In genomic region chr12:109020136-109020535, GRCh38 we compare ENCODE assay signal across 21 cellular contexts. TPM values are rescaled to one million over a fixed set of nuclear protein-coding genes. Genes with fewer than 3 reads are reported as not detected.
DNase-seq lines count a peak whose midpoint lies in the region; ATAC-seq and TF ChIP-seq lines count a peak whose summit lies in the region.
"Had no signal": no experiment of that assay in that cellular context is flagged by ENCODE, and none has a peak within 500 bp of the region (broad histone marks: within the 10 kb centered on the region; RNA-seq: fewer than 3 reads in every experiment).

No MANE protein-coding gene starts in this region.

- H3K27ac ChIP-seq in HUES64 (ENCODE audit: low read depth, low read length), result no peak overlapping the region
- no peak overlapping the region for H3K27ac ChIP-seq in sigmoid colon
- no peak overlapping the region for H3K27ac ChIP-seq in lower lobe of right lung
- no peak overlapping the region for H3K27ac ChIP-seq in heart left ventricle
- H3K27ac ChIP-seq: adrenal gland, hepatocyte, psoas muscle had no signal

- H3K36me3 Mint-ChIP-seq in glutamatergic neuron (ENCODE audit: unreplicated experiment), result peaks cover 1% of the 10 kb centered on the region

- intact Hi-C loops in sigmoid colon (cut with DNase I), result no loop called here
- intact Hi-C loops in lower lobe of right lung (cut with DNase I), result no loop called here
- intact Hi-C loops in heart left ventricle (cut with DNase I), result loop anchor here in 1 of 10 donors (5.0 kb wide), 1 partner anchor 53 kb away; no protein-coding TSS in a partner anchor

- peak overlapping the region; percentile 95 for H3K4me3 Mint-ChIP-seq in glutamatergic neuron (ENCODE audit: unreplicated experiment)
- H3K4me3 Mint-ChIP-seq: central memory CD8-positive, alpha-beta T cell; HFFc6 had no signal

- TF ChIP-seq POLR2A in sigmoid colon (IDR thresholded peaks at IDR 0.05) (no peak), heart left ventricle (IDR thresholded peaks at IDR 0.05) (no peak)

- H3K4me1 ChIP-seq in HUES64 (ENCODE audit: insufficient read depth, low read length), result no peaks in the 10 kb centered on the region
- peaks cover 0 to 4% (median 0%) of the 10 kb centered on the region in 4 donors for H3K4me1 ChIP-seq in sigmoid colon
- H3K4me1 ChIP-seq in lower lobe of right lung, result peaks cover 5% of the 10 kb centered on the region
- peaks cover 0 to 7% (median 0%) of the 10 kb centered on the region in 12 donors for H3K4me1 ChIP-seq in heart left ventricle
- H3K4me1 ChIP-seq: adrenal gland, psoas muscle had no signal

- peaks cover 10% of the 10 kb centered on the region for H3K4me1 Mint-ChIP-seq in glutamatergic neuron (ENCODE audit: low read depth, unreplicated experiment)
- H3K4me1 Mint-ChIP-seq: central memory CD8-positive, alpha-beta T cell had no signal

- ATAC-seq in lower lobe of right lung (no peak), heart left ventricle (no peak)
- ATAC-seq: GM12878 had no signal

- DNase-seq in Ammon's horn (ENCODE audit: low spot score) (peak; percentile 13), NCI-H82 (lab: John Stamatoyannopoulos, UW) (peak; percentile 58), glutamatergic neuron (no peak), sigmoid colon (no peak), lower lobe of right lung (no peak), heart left ventricle (no peak), NCI-H2029 (lab: John Stamatoyannopoulos, UW) (no peak)
- DNase-seq: activated gamma-delta T cell, GF-D8 had no signal

- peaks cover 7% of the 10 kb centered on the region for H3K27me3 Mint-ChIP-seq in glutamatergic neuron (ENCODE audit: unreplicated experiment)

- peak overlapping the region; percentile 98 for H3K27ac Mint-ChIP-seq in glutamatergic neuron (ENCODE audit: unreplicated experiment)
- H3K27ac Mint-ChIP-seq: HFFc6; naive thymus-derived CD8-positive, alpha-beta T cell had no signal

- WGBS in HUES64, result 91% methylated on average over 5 of the region's 5 CpGs
- 87% methylated on average over 5 of the region's 5 CpGs for WGBS in sigmoid colon, 2 donors
- WGBS in heart left ventricle, 4 donors, result 80 to 94% (median 90%) methylated on average over 5 of the region's 5 CpGs

- TF ChIP-seq CTCF in glutamatergic neuron (IDR thresholded peaks at IDR 0.05; ENCODE audit: partially characterized antibody, unreplicated experiment) (no peak), sigmoid colon (IDR thresholded peaks at IDR 0.05) (no peak), lower lobe of right lung (IDR thresholded peaks at IDR 0.05) (no peak), heart left ventricle (IDR thresholded peaks at IDR 0.05) (no peak)

- H3K9me3 ChIP-seq in HUES64 (ENCODE audit: insufficient read depth, low read depth, low read length) (no peaks in the 10 kb centered on the region), sigmoid colon (no peaks in the 10 kb centered on the region), lower lobe of right lung (no peaks in the 10 kb centered on the region), heart left ventricle (no peaks in the 10 kb centered on the region)
- H3K9me3 ChIP-seq: adrenal gland, psoas muscle had no signal

- H3K9me3 Mint-ChIP-seq in glutamatergic neuron (ENCODE audit: unreplicated experiment), result peaks cover 7% of the 10 kb centered on the region
- H3K9me3 Mint-ChIP-seq: central memory CD8-positive, alpha-beta T cell; HFFc6 had no signal

- H3K36me3 ChIP-seq in HUES64 (ENCODE audit: insufficient read depth, low read length), result no peaks in the 10 kb centered on the region
- no peaks in the 10 kb centered on the region for H3K36me3 ChIP-seq in sigmoid colon
- H3K36me3 ChIP-seq in lower lobe of right lung, result no peaks in the 10 kb centered on the region
- no peaks in the 10 kb centered on the region for H3K36me3 ChIP-seq in heart left ventricle
- H3K36me3 ChIP-seq: adrenal gland had no signal

- TF ChIP-seq EP300 in sigmoid colon (IDR thresholded peaks at IDR 0.05), result no peak

- H3K9ac ChIP-seq in HUES64 (ENCODE audit: low read depth, low read length), result no peak overlapping the region

- H3K27me3 ChIP-seq in HUES64 (ENCODE audit: insufficient read depth, low read length), result peaks cover 6% of the 10 kb centered on the region; the same call in 1 of the 2 replicates
- no peaks in the 10 kb centered on the region for H3K27me3 ChIP-seq in sigmoid colon
- peaks cover 23% of the 10 kb centered on the region for H3K27me3 ChIP-seq in lower lobe of right lung (ENCODE audit: low read depth)
- H3K27me3 ChIP-seq in heart left ventricle, result peaks cover 0 to 17% (median 0%) of the 10 kb centered on the region in 9 donors
- H3K27me3 ChIP-seq: adrenal gland, hepatocyte had no signal

- peak overlapping the region; percentile 46 for H3K4me3 ChIP-seq in HUES64 (ENCODE audit: low read length)
- H3K4me3 ChIP-seq in sigmoid colon, result no peak overlapping the region
- H3K4me3 ChIP-seq in lower lobe of right lung, result no peak overlapping the region
- no peak overlapping the region for H3K4me3 ChIP-seq in heart left ventricle
- H3K4me3 ChIP-seq: adrenal gland, GM12878, hepatocyte had no signal

RNA-seq across cellular contexts. Expression of gene SVOP, which starts 0.7 kb away (rescaled TPM):
- polyA plus RNA-seq in HUES64 (2013, experiment 1 of 2), result 0.05 TPM
- 0.06 TPM for polyA plus RNA-seq in HUES64 (2013, experiment 2 of 2)
- total RNA-seq in glutamatergic neuron (ENCODE audit: unreplicated experiment) (79.3 TPM), sigmoid colon (1 to 10 TPM in 1 of 4 donors, under 1 TPM in 3; 0.49 to 1.1 (median 0.75) TPM), lower lobe of right lung (not detected), heart left ventricle (1 to 10 TPM in 6 of 9 donors, under 1 TPM in 3; 0.25 to 5.3 (median 2.2) TPM)
- polyA plus RNA-seq in sigmoid colon (under 1 TPM in 1 of 3 donors, not detected in 2; 0.23 TPM), heart left ventricle (1 to 10 TPM in 1 of 2 donors, under 1 TPM in 1; 0.14 to 3.1 TPM)
- total RNA-seq: HFFc6; HT-29; kidney epithelial cell; LHCN-M2; naive thymus-derived CD8-positive, alpha-beta T cell; subcutaneous adipose tissue had no signal
- polyA plus RNA-seq: GM12878; naive thymus-derived CD8-positive, alpha-beta T cell had no signal

RNA-seq across cellular contexts. Expression of gene USP30, which starts 32.2 kb away (rescaled TPM):
- polyA plus RNA-seq in HUES64 (2013, experiment 1 of 2), result 5.6 TPM
- 7.0 TPM for polyA plus RNA-seq in HUES64 (2013, experiment 2 of 2)
- 14.4 TPM for total RNA-seq in glutamatergic neuron (ENCODE audit: unreplicated experiment)
- 10 to 100 TPM in 3 of 4 donors, 1 to 10 TPM in 1; 9.8 to 15.2 (median 13.1) TPM for total RNA-seq in sigmoid colon
- 1 to 10 TPM; 6.0 to 9.3 (median 7.8) TPM for polyA plus RNA-seq in sigmoid colon
- total RNA-seq in lower lobe of right lung, result 13.9 TPM
- 10 to 100 TPM in 8 of 9 donors, 1 to 10 TPM in 1; 9.8 to 29.9 (median 16.7) TPM for total RNA-seq in heart left ventricle
- 1 to 10 TPM; 7.1 to 7.2 TPM for polyA plus RNA-seq in heart left ventricle

Comparison
In these comparisons a context has a peak if more than half of its experiments do, and no peak if none do; other contexts are left out.
1. DNase-seq: peak in Ammon's horn (single experiment) and NCI-H82 (single experiment); none in glutamatergic neuron (single experiment), sigmoid colon (single experiment), lower lobe of right lung (single experiment), heart left ventricle (0 of 5) and NCI-H2029 (single experiment).
2. RNA of gene SVOP, which starts 0.7 kb away (total RNA-seq): 79.3 TPM in glutamatergic neuron (single experiment); 0.25 to 5.3 TPM in heart left ventricle, 0.49 to 1.1 TPM in sigmoid colon and not detected in lower lobe of right lung (single experiment); every median in the first group is over 10 times any median in the second.